In genomic region chr20:56924316-56924975, GRCh38 we compare ENCODE assay signal across 21 cellular contexts.
A peak's percentile ranks its signal among the peaks of the same experiment; 100 is the strongest.
DNase-seq lines count a peak whose midpoint lies in the region; TF ChIP-seq lines count a peak whose summit lies in the region.
"Had no signal": no experiment of that assay in that cellular context is flagged by ENCODE, and none has a peak within 500 bp of the region (broad histone marks: within the 10 kb centered on the region; RNA-seq: fewer than 3 reads in every experiment).

No MANE protein-coding gene starts in this region.

- H3K4me3 ChIP-seq in coronary artery, result peak overlapping the region; percentile 49
- H3K4me3 ChIP-seq in iPS-20b (ENCODE audit: low read length), result peak overlapping the region; percentile 63
- H3K4me3 ChIP-seq in sigmoid colon, result no peak overlapping the region
- no peak overlapping the region for H3K4me3 ChIP-seq in PC-9
- H3K4me3 ChIP-seq in Peyer's patch, result no peak overlapping the region
- H3K4me3 ChIP-seq: ovary had no signal

- H2AFZ ChIP-seq in PC-9, result no peak overlapping the region

- H3K27ac Mint-ChIP-seq in activated CD4-positive, alpha-beta T cell treated with anti-CD3 and anti-CD28 coated beads, Interleukin-2, amount 10 ng/mL, durations not matched to agents 7 days and 5 days, result no peak overlapping the region
- H3K27ac Mint-ChIP-seq: B cell; stimulated activated naive CD8-positive, alpha-beta T cell treated with anti-CD3 and anti-CD28 coated beads, Interleukin-15, Interleukin-2, amounts not matched to agents 100 ng/mL and 50 ng/mL, for 24 hours had no signal

- no peak overlapping the region for H3K4me2 ChIP-seq in PC-9

- no peaks in the 10 kb centered on the region for H3F3A ChIP-seq in PC-9 (ENCODE audit: insufficient read depth, low read depth)

- peak overlapping the region; percentile 13 for H3K4me3 Mint-ChIP-seq in activated CD4-positive, alpha-beta T cell treated with anti-CD3 and anti-CD28 coated beads, Interleukin-2, amount 10 ng/mL, durations not matched to agents 7 days and 5 days
- H3K4me3 Mint-ChIP-seq: B cell; stimulated activated naive CD8-positive, alpha-beta T cell treated with anti-CD3 and anti-CD28 coated beads, Interleukin-15, Interleukin-2, amounts not matched to agents 100 ng/mL and 50 ng/mL, for 24 hours had no signal

- H3K9ac ChIP-seq in iPS-20b (ENCODE audit: low read depth, low read length), result no peak overlapping the region

- CTCF ChIA-PET in activated CD4-positive, alpha-beta T cell treated with anti-CD3 and anti-CD28 coated beads, Interleukin-2, amount 10 ng/mL, durations not matched to agents 7 days and 5 days (lab: Charles Lee), result no interaction called here
- CTCF ChIA-PET in PC-9 (lab: Charles Lee), result no interaction called here

- TF ChIP-seq POLR2A in sigmoid colon (IDR thresholded peaks at IDR 0.05), result no peak
- TF ChIP-seq POLR2A in Peyer's patch (IDR thresholded peaks at IDR 0.05), result no peak

- TF ChIP-seq EP300 in sigmoid colon (IDR thresholded peaks at IDR 0.05), result no peak

- H3K27ac ChIP-seq in coronary artery (no peak overlapping the region), iPS-20b (ENCODE audit: low read length) (no peak overlapping the region), sigmoid colon (no peak overlapping the region), PC-9 (no peak overlapping the region), Peyer's patch (no peak overlapping the region)
- H3K27ac ChIP-seq: 22Rv1, brain microvascular endothelial cell, foreskin keratinocyte, ovary had no signal

- no peaks in the 10 kb centered on the region for H3K36me3 ChIP-seq in iPS-20b (ENCODE audit: insufficient read depth, low read depth, low read length)
- H3K36me3 ChIP-seq in sigmoid colon, result no peaks in the 10 kb centered on the region
- no peaks in the 10 kb centered on the region for H3K36me3 ChIP-seq in PC-9 (ENCODE audit: low read depth)
- H3K36me3 ChIP-seq in Peyer's patch, result no peaks in the 10 kb centered on the region
- H3K36me3 ChIP-seq: brain microvascular endothelial cell, ovary had no signal

- H3K9me3 Mint-ChIP-seq in activated CD4-positive, alpha-beta T cell treated with anti-CD3 and anti-CD28 coated beads, Interleukin-2, amount 10 ng/mL, durations not matched to agents 7 days and 5 days, result no peaks in the 10 kb centered on the region
- H3K9me3 Mint-ChIP-seq: stimulated activated naive CD8-positive, alpha-beta T cell treated with anti-CD3 and anti-CD28 coated beads, Interleukin-15, Interleukin-2, amounts not matched to agents 100 ng/mL and 50 ng/mL, for 24 hours had no signal

- H3K27me3 ChIP-seq in iPS-20b (ENCODE audit: insufficient read depth, low read length) (peaks cover 88% of the 10 kb centered on the region), sigmoid colon (peaks cover 3 to 79% (median 47%) of the 10 kb centered on the region in 3 donors), PC-9 (ENCODE audit: insufficient read depth, low read depth) (peaks cover 3% of the 10 kb centered on the region; the same call in 1 of the 2 replicates), Peyer's patch (peaks cover 0 to 20% of the 10 kb centered on the region in 2 donors)
- H3K27me3 ChIP-seq: ovary had no signal

- POLR2A ChIA-PET in activated CD4-positive, alpha-beta T cell treated with anti-CD3 and anti-CD28 coated beads, Interleukin-2, amount 10 ng/mL, durations not matched to agents 7 days and 5 days (lab: Charles Lee), result no interaction called here
- POLR2A ChIA-PET in PC-9 (lab: Charles Lee; ENCODE audit: unreplicated experiment), result no interaction called here

- no peaks in the 10 kb centered on the region for H3K79me2 ChIP-seq in PC-9 (ENCODE audit: low read depth)

- H3K9me3 ChIP-seq in iPS-20b (ENCODE audit: insufficient read depth, low read depth, low read length), result no peaks in the 10 kb centered on the region
- no peaks in the 10 kb centered on the region for H3K9me3 ChIP-seq in sigmoid colon
- no peaks in the 10 kb centered on the region for H3K9me3 ChIP-seq in PC-9 (ENCODE audit: insufficient read depth, low read depth)
- no peaks in the 10 kb centered on the region for H3K9me3 ChIP-seq in Peyer's patch

- WGBS in sigmoid colon, 2 donors, result 15 to 32% methylated on average over 25 of the region's 25 CpGs

- no peaks in the 10 kb centered on the region for H3K36me3 Mint-ChIP-seq in activated CD4-positive, alpha-beta T cell treated with anti-CD3 and anti-CD28 coated beads, Interleukin-2, amount 10 ng/mL, durations not matched to agents 7 days and 5 days (ENCODE audit: low read depth)

- peaks cover 69% of the 10 kb centered on the region for H3K27me3 Mint-ChIP-seq in activated CD4-positive, alpha-beta T cell treated with anti-CD3 and anti-CD28 coated beads, Interleukin-2, amount 10 ng/mL, durations not matched to agents 7 days and 5 days

- intact Hi-C loops in sigmoid colon (cut with DNase I), result no loop called here
- intact Hi-C loops in PC-9 (cut with micrococcal nuclease; ENCODE audit: unreplicated experiment), result no loop called here

- H3K9me2 ChIP-seq in PC-9 (ENCODE audit: insufficient read depth), result no peaks in the 10 kb centered on the region

- no peaks in the 10 kb centered on the region for H4K20me1 ChIP-seq in PC-9 (ENCODE audit: insufficient read depth)

- no TSS peak for BruUV-seq in PC-9 (replicated peaks; lab: Mats Ljungman, UMichigan)

- H3K4me1 Mint-ChIP-seq in activated CD4-positive, alpha-beta T cell treated with anti-CD3 and anti-CD28 coated beads, Interleukin-2, amount 10 ng/mL, durations not matched to agents 7 days and 5 days, result peaks cover 2% of the 10 kb centered on the region
- H3K4me1 Mint-ChIP-seq: B cell had no signal

- no peak for TF ChIP-seq CTCF in coronary artery (IDR thresholded peaks at IDR 0.05)
- no peak for TF ChIP-seq CTCF in sigmoid colon (IDR thresholded peaks at IDR 0.05)
- no peak for TF ChIP-seq CTCF in PC-9 (conservative IDR thresholded peaks at IDR 0.05)
- no peak for TF ChIP-seq CTCF in Peyer's patch (IDR thresholded peaks at IDR 0.05)

- no peak for DNase-seq in activated CD4-positive, alpha-beta T cell treated with anti-CD3 and anti-CD28 coated beads, Interleukin-2, amount 10 ng/mL, durations not matched to agents 7 days and 5 days
- no peak for DNase-seq in activated CD4-positive, alpha-beta T cell treated with anti-CD3 and anti-CD28 coated beads for 48 hours
- DNase-seq in coronary artery (ENCODE audit: low spot score), result no peak
- DNase-seq in sigmoid colon, result peak; percentile 44
- no peak for DNase-seq in PC-9
- no peak for DNase-seq in Peyer's patch
- DNase-seq in HPDE6-E6E7 (ENCODE audit: extremely low spot score), result no peak
- DNase-seq: activated naive CD4-positive, alpha-beta T cell treated with Interleukin-2 at 50 U/mL for 16 hours; brain microvascular endothelial cell; foreskin keratinocyte; GOT3; IMR-90; NCI-H1436; NCI-H2171; ovary; SIG-M5; stimulated activated CD4-positive, alpha-beta T cell treated with anti-CD3 and anti-CD28 coated beads, Interleukin-2, amount 100 ng/mL, for 24 hours had no signal

- peaks cover 44% of the 10 kb centered on the region for H3K4me1 ChIP-seq in iPS-20b (ENCODE audit: insufficient read depth, low read length)
- peaks cover 0 to 14% (median 6%) of the 10 kb centered on the region in 4 donors for H3K4me1 ChIP-seq in sigmoid colon
- H3K4me1 ChIP-seq in PC-9 (replicated peaks; ENCODE audit: insufficient read depth), result no peaks in the 10 kb centered on the region
- H3K4me1 ChIP-seq in Peyer's patch, result peaks cover 0 to 9% (median 0%) of the 10 kb centered on the region in 4 donors
- H3K4me1 ChIP-seq: foreskin keratinocyte had no signal

Comparison
In these comparisons a context has a peak if more than half of its experiments do, and no peak if none do; other contexts are left out.
1. H3K4me3 ChIP-seq: peak in coronary artery (single experiment) and iPS-20b (single experiment); none in sigmoid colon (0 of 4), PC-9 (single experiment) and Peyer's patch (0 of 4).